8 cellular contexts compared by ENCODE assay signal in the genomic region with DNA sequence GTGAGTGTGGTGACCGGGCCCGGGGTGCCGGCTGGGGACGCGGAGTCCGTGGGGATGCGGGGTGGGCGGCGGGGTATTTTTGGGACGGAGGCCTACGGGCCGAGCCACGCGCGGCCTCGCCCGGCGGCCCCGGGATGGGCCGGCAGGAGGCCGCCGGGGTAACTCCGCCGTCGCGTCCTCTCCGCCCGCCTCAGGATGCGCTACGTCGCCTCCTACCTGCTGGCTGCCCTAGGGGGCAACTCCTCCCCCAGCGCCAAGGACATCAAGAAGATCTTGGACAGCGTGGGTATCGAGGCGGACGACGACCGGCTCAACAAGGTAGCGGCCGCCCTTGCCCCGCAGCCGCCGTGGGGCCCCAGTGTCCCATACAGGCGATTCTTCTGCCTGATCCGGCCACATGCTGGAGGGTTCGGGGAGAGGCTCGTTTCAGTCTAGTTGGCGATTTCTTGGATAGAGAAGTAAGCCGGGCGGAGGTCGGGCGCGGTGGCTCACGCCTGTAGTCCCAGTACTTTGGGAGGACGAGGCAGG. TPM values are rescaled to one million over a fixed set of nuclear protein-coding genes. Genes with fewer than 3 reads are reported as not detected.
DNase-seq lines count a peak whose midpoint lies in the region; ATAC-seq, FAIRE-seq and TF ChIP-seq lines count a peak whose summit lies in the region.

No MANE protein-coding gene starts in this region.

- peaks cover 39% of the 10 kb centered on the region for H4K20me1 ChIP-seq in astrocyte (ENCODE audit: insufficient read depth, low read length)

- no peak for FAIRE-seq in astrocyte (lab: Jason Lieb, UNC)

- H3K4me1 ChIP-seq in CD8-positive, alpha-beta T cell (ENCODE audit: insufficient read depth, low read length) = peaks cover 34% of the 10 kb centered on the region
- H3K4me1 ChIP-seq in astrocyte (ENCODE audit: insufficient read depth, low read length) (peaks cover 22% of the 10 kb centered on the region), uterus (peaks cover 8 to 23% of the 10 kb centered on the region in 2 donors)

- CTCF ChIA-PET in CD8-positive, alpha-beta T cell (lab: Charles Lee) = no interaction called here

- peak overlapping the region; percentile 80 for H3K27ac ChIP-seq in CD8-positive, alpha-beta T cell (ENCODE audit: low read depth, low read length)
- H3K27ac ChIP-seq in astrocyte (ENCODE audit: low read depth, low read length) (peak overlapping the region; percentile 99), uterus (peak overlapping the region; percentile 96 to 97)

- no peak overlapping the region for H2AFZ ChIP-seq in astrocyte (ENCODE audit: low read depth, low read length)

- H3K4me2 ChIP-seq in astrocyte (ENCODE audit: low read length) = peak overlapping the region; percentile 92

- peak; percentile 11 for ATAC-seq in CD8-positive, alpha-beta T cell
- peak; percentile 12 for ATAC-seq in HG02981 (IDR thresholded peaks at IDR 0.05; ENCODE audit: unreplicated experiment)

- peak overlapping the region; percentile 97 for H3K27ac Mint-ChIP-seq in CD8-positive, alpha-beta T cell
- H3K27ac Mint-ChIP-seq in astrocyte (ENCODE audit: unreplicated experiment) = peak overlapping the region; percentile 91

- peak overlapping the region; percentile 96 for H3K4me3 ChIP-seq in CD8-positive, alpha-beta T cell (ENCODE audit: low read depth, low read length)
- H3K4me3 ChIP-seq in astrocyte (ENCODE audit: insufficient read depth, low read depth, low read length) (peak overlapping the region; percentile 87), lower leg skin (ENCODE audit: low read depth, poor library complexity, severe bottlenecking) (peak overlapping the region; percentile 96), uterus (peak overlapping the region; percentile 80 to 83)

- no peaks in the 10 kb centered on the region for H3K9me3 ChIP-seq in CD8-positive, alpha-beta T cell (ENCODE audit: low read length)
- H3K9me3 ChIP-seq in astrocyte (ENCODE audit: insufficient read depth, low read depth, low read length) (no peaks in the 10 kb centered on the region), uterus (no peaks in the 10 kb centered on the region)

- intact Hi-C loops in CD8-positive, alpha-beta T cell (cut with DNase I, micrococcal nuclease) = no loop called here
- intact Hi-C loops in lower leg skin (cut with DNase I; ENCODE audit: low total_unique reads) = no loop called here
- intact Hi-C loops in uterus (cut with DNase I; ENCODE audit: low total_unique reads) = no loop called here

- H3K79me2 ChIP-seq in astrocyte (ENCODE audit: insufficient read depth, low read length) = peaks cover 57% of the 10 kb centered on the region

- no peak for TF ChIP-seq CTCF in CD8-positive, alpha-beta T cell (IDR thresholded peaks at IDR 0.05)
- TF ChIP-seq CTCF in astrocyte (IDR thresholded peaks at IDR 0.05; ENCODE audit: insufficient read depth, low read depth, low read length) = no peak
- TF ChIP-seq CTCF in lower leg skin (IDR thresholded peaks at IDR 0.05) = no peak
- peak in 1 of 4 experiments; percentile 13 for TF ChIP-seq CTCF in uterus (IDR thresholded peaks at IDR 0.05)

- peak overlapping the region; percentile 94 for H3K9ac ChIP-seq in astrocyte (ENCODE audit: low read length)

- WGBS in lower leg skin, 2 donors = 0 to 3% methylated on average over 17 to 49 of the region's 55 CpGs

- H3K36me3 Mint-ChIP-seq in CD8-positive, alpha-beta T cell = peaks cover 32% of the 10 kb centered on the region
- peaks cover 14% of the 10 kb centered on the region for H3K36me3 Mint-ChIP-seq in astrocyte (ENCODE audit: low read depth, unreplicated experiment)

- no peaks in the 10 kb centered on the region for H3K27me3 Mint-ChIP-seq in CD8-positive, alpha-beta T cell (ENCODE audit: low read depth)
- H3K27me3 Mint-ChIP-seq in astrocyte (ENCODE audit: low read depth, unreplicated experiment) = no peaks in the 10 kb centered on the region

- H3K27me3 ChIP-seq in CD8-positive, alpha-beta T cell (ENCODE audit: insufficient read depth, low read length) = no peaks in the 10 kb centered on the region
- H3K27me3 ChIP-seq in astrocyte (ENCODE audit: insufficient read depth, low read length) = no peaks in the 10 kb centered on the region
- no peaks in the 10 kb centered on the region for H3K27me3 ChIP-seq in uterus

- peak overlapping the region; percentile 94 for H3K4me3 Mint-ChIP-seq in CD8-positive, alpha-beta T cell
- H3K4me3 Mint-ChIP-seq in astrocyte (ENCODE audit: unreplicated experiment) = peak overlapping the region; percentile 96

- TF ChIP-seq POLR2A in lower leg skin (IDR thresholded peaks at IDR 0.05) = no peak
- TF ChIP-seq POLR2A in uterus (IDR thresholded peaks at IDR 0.05) = no peak

- H3K4me1 Mint-ChIP-seq in CD8-positive, alpha-beta T cell (ENCODE audit: low read depth) = peaks cover 25% of the 10 kb centered on the region
- H3K4me1 Mint-ChIP-seq in astrocyte (ENCODE audit: low read depth, unreplicated experiment) = peaks cover 18% of the 10 kb centered on the region

- H3K36me3 ChIP-seq in CD8-positive, alpha-beta T cell (ENCODE audit: insufficient read depth, low read length) = peaks cover 22% of the 10 kb centered on the region
- peaks cover 23% of the 10 kb centered on the region for H3K36me3 ChIP-seq in astrocyte (ENCODE audit: insufficient read depth, low read length)
- H3K36me3 ChIP-seq in uterus = no peaks in the 10 kb centered on the region

- H3K9me3 Mint-ChIP-seq in CD8-positive, alpha-beta T cell = no peaks in the 10 kb centered on the region
- no peaks in the 10 kb centered on the region for H3K9me3 Mint-ChIP-seq in astrocyte (ENCODE audit: unreplicated experiment)

- DNase-seq in CD8-positive, alpha-beta T cell = no peak
- DNase-seq in astrocyte (ENCODE audit: low read depth) = no peak
- DNase-seq in lower leg skin (ENCODE audit: low spot score in 2 of 2) = no peak
- no peak for DNase-seq in uterus
- no peak for DNase-seq in SIG-M5 (lab: John Stamatoyannopoulos, UW)
- no peak for DNase-seq in GM19240 (ENCODE audit: insufficient read length, low spot score)
- no peak for DNase-seq in GF-D8 (lab: John Stamatoyannopoulos, UW)

- POLR2A ChIA-PET in CD8-positive, alpha-beta T cell (lab: Charles Lee) = interaction anchor here (0.8 to 2.4 kb wide), 10 partner anchors 7 to 603 kb away, joined by 3 to 58 read pairs (median 5); partner anchors contain the start of genes BET1L, PNPLA2, RIC8A and TSPAN4

RNA-seq across cellular contexts. Expression of gene RPLP2, which starts 0.3 kb away (rescaled TPM):
- total RNA-seq in CD8-positive, alpha-beta T cell = 1,000 to 10,000 TPM; 5,702 to 5,720 TPM
- total RNA-seq in astrocyte = 1,592 and 1,666 TPM in 2 replicates
- total RNA-seq in lower leg skin = 1,000 to 10,000 TPM in 1 of 4 donors, 100 to 1,000 TPM in 3; 479 to 1,471 (median 745) TPM
- 1,000 to 10,000 TPM in 1 of 4 donors, 100 to 1,000 TPM in 3; 100 to 1,968 (median 496) TPM for total RNA-seq in uterus

RNA-seq across cellular contexts. Expression of gene PIDD1, which starts 5.1 kb away (rescaled TPM):
- total RNA-seq in CD8-positive, alpha-beta T cell = 10 to 100 TPM; 21.2 to 29.6 TPM
- total RNA-seq in astrocyte (22.2 and 26.8 TPM in 2 replicates), lower leg skin (10 to 100 TPM; 16.4 to 44.3 (median 24.5) TPM), uterus (10 to 100 TPM in 2 of 4 donors, 1 to 10 TPM in 2; 1.3 to 20.2 (median 10.1) TPM)

RNA-seq across cellular contexts. Expression of gene PNPLA2, which starts 8.6 kb away (rescaled TPM):
- total RNA-seq in CD8-positive, alpha-beta T cell = 100 to 1,000 TPM; 210 to 234 TPM
- total RNA-seq in astrocyte = 46.8 and 50.8 TPM in 2 replicates
- total RNA-seq in lower leg skin = 10 to 100 TPM; 55.5 to 99.7 (median 72.4) TPM
- 10 to 100 TPM; 16.9 to 96.2 (median 37.1) TPM for total RNA-seq in uterus

RNA-seq across cellular contexts. Expression of gene SLC25A22, which starts 12.0 kb away (rescaled TPM):
- total RNA-seq in CD8-positive, alpha-beta T cell = 10 to 100 TPM; 11.6 to 15.7 TPM
- total RNA-seq in astrocyte (20.5 and 21.4 TPM in 2 replicates), lower leg skin (10 to 100 TPM; 10.9 to 19.2 (median 14.8) TPM), uterus (10 to 100 TPM in 1 of 4 donors, 1 to 10 TPM in 2, under 1 TPM in 1; 0.29 to 20.8 (median 5.4) TPM)

RNA-seq across cellular contexts. Expression of gene CRACR2B, which starts 17.6 kb away (rescaled TPM):
- under 1 TPM; 0.30 to 0.81 TPM for total RNA-seq in CD8-positive, alpha-beta T cell
- total RNA-seq in astrocyte = 2.6 TPM in 2 replicates
- 10 to 100 TPM; 14.5 to 47.9 (median 32.3) TPM for total RNA-seq in lower leg skin
- 10 to 100 TPM in 1 of 4 donors, 1 to 10 TPM in 2, under 1 TPM in 1; 0.77 to 15.5 (median 2.5) TPM for total RNA-seq in uterus
